Comparison of ENCODE assay signal across 8 cellular contexts in the genomic region with DNA sequence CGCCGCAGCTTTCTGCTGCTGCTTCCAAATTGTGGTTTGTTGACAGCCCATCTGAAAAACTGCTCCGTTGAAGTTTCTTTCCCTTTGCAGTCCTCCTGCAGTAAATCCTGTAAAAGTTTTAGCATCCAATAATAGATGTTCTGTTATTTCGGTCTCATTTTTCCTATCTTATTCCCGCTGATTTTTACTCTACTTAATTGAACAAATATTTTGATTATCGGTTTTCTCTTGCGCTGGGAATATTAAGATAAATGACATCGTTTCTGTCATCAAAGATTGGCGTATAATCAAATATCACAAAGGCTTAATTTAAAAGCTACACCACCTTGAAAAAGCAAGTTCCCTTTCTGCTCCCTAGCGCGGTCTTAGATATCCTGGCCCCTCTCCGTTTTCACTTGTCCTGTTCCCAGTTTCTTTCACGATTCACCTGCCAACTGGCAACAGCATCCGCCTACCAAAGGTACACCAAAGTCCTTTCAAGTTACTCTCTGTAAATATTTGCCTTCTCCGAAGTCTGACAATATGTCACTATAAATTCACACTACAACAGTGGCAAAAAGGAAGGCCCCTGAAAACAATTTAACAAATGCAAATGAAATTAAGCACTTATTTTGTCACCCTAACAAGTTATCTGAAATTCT. TPM values are rescaled to one million over a fixed set of nuclear protein-coding genes. Genes with fewer than 3 reads are reported as not detected.
DNase-seq lines count a peak whose midpoint lies in the region; ATAC-seq and TF ChIP-seq lines count a peak whose summit lies in the region.

No MANE protein-coding gene starts in this region.

- peak overlapping the region; percentile 91 for H3K27ac Mint-ChIP-seq in Calu3 (ENCODE audit: unreplicated experiment)

- WGBS in mammary epithelial cell (ENCODE audit: low coverage, missing lambda C conversion rate) = 6% methylated on average over 15 of the region's 15 CpGs
- 42 to 47% methylated on average over 10 to 11 of the region's 15 CpGs for WGBS in mesodermal cell (ENCODE audit: insufficient coverage in 2 of 2), 2 experiments
- 23 to 29% methylated on average over 15 of the region's 15 CpGs for whole genome bisulfite sequencing in aorta, 2 donors

- peak overlapping the region; percentile 58 for H3K4me3 ChIP-seq in LNCaP clone FGC (ENCODE audit: low read depth, low read length)
- H3K4me3 ChIP-seq in mammary epithelial cell (replicated peaks in 1 of 3; ENCODE audit: insufficient read depth in 1 of 3, low read depth in 2 of 3, low read length in 3 of 3) = peak overlapping the region; percentile 60 to 75 (median 69)
- peak overlapping the region; percentile 82 for H3K4me3 ChIP-seq in mesodermal cell (ENCODE audit: extremely low read depth, insufficient read depth, low read length, poor library complexity, severe bottlenecking)
- H3K4me3 ChIP-seq in aorta (ENCODE audit: low read length in 2 of 2) = peak overlapping the region; percentile 28 to 37

- peaks cover 16% of the 10 kb centered on the region for H3K4me1 ChIP-seq in mammary epithelial cell (ENCODE audit: insufficient read depth, low read length)
- H3K4me1 ChIP-seq in mesodermal cell (ENCODE audit: control insufficient read depth, insufficient read depth, low read length, poor library complexity, severe bottlenecking) = peaks cover 11% of the 10 kb centered on the region
- peaks cover 0 to 4% of the 10 kb centered on the region in 2 donors for H3K4me1 ChIP-seq in aorta (ENCODE audit: control insufficient read depth in 1 of 2, insufficient read depth in 2 of 2, low read length in 2 of 2)

- no peak for ATAC-seq in aorta (ENCODE audit: low FRiP score)

- H3K9me3 Mint-ChIP-seq in Calu3 (ENCODE audit: low read depth, unreplicated experiment) = no peaks in the 10 kb centered on the region

- TF ChIP-seq CTCF in Calu3 (IDR thresholded peaks at IDR 0.05; ENCODE audit: unreplicated experiment) = no peak
- no peak for TF ChIP-seq CTCF in LNCaP clone FGC (IDR thresholded peaks at IDR 0.05; ENCODE audit: control insufficient read depth, extremely low read depth, insufficient read depth)
- TF ChIP-seq CTCF in mammary epithelial cell (conservative IDR thresholded peaks at IDR 0.05 in 1 of 2, IDR thresholded peaks at IDR 0.05 in 1 of 2; ENCODE audit: extremely low read depth in 1 of 2, insufficient read depth in 1 of 2, low read depth in 1 of 2, low read length in 2 of 2) = no peak

- intact Hi-C loops in Calu3 (cut with micrococcal nuclease; ENCODE audit: unreplicated experiment) (no loop called here), mammary epithelial cell (cut with micrococcal nuclease) (loop anchor here (5.0 kb wide), 2 partner anchors 80 to 115 kb away; a partner anchor contains a TSS), aorta (cut with DNase I) (no loop called here)

- H4K20me1 ChIP-seq in mammary epithelial cell (ENCODE audit: insufficient read depth, low read length) = no peaks in the 10 kb centered on the region

- dilution Hi-C loops in mammary epithelial cell (cut with HindIII; ENCODE audit: low sequenced_read_pairs) = no loop called here

- peak overlapping the region; percentile 90 for H3K4me3 Mint-ChIP-seq in Calu3 (ENCODE audit: low read depth, unreplicated experiment)

- peaks cover 39% of the 10 kb centered on the region for H3K79me2 ChIP-seq in mammary epithelial cell (ENCODE audit: insufficient read depth, low read length)

- H3K27me3 ChIP-seq in mammary epithelial cell (ENCODE audit: insufficient read depth, low read length) (no peaks in the 10 kb centered on the region), aorta (ENCODE audit: control insufficient read depth in 1 of 2, insufficient read depth in 2 of 2, low read length in 1 of 2) (no peaks in the 10 kb centered on the region)

- no peaks in the 10 kb centered on the region for H3K36me3 ChIP-seq in mammary epithelial cell (ENCODE audit: insufficient read depth, low read length)
- no peaks in the 10 kb centered on the region for H3K36me3 ChIP-seq in mesodermal cell (ENCODE audit: control insufficient read depth, insufficient read depth, low read length)
- no peaks in the 10 kb centered on the region for H3K36me3 ChIP-seq in aorta (ENCODE audit: control insufficient read depth in 1 of 2, insufficient read depth in 2 of 2, low read length in 1 of 2)

- H3K27me3 Mint-ChIP-seq in Calu3 (ENCODE audit: unreplicated experiment) = no peaks in the 10 kb centered on the region

- CTCF ChIA-PET in Calu3 (lab: Charles Lee) (interaction anchor here (0.6 kb wide), 1 partner anchor 20 kb away, joined by 3 read pairs; no protein-coding TSS in a partner anchor), mammary epithelial cell (lab: Charles Lee; ENCODE audit: low non-redundant PET) (no interaction called here)

- TSS peak; percentile 76 for BruUV-seq in Calu3 (replicated peaks; lab: Mats Ljungman, UMichigan)
- BruUV-seq in mammary epithelial cell (replicated peaks; lab: Mats Ljungman, UMichigan) = TSS peak; percentile 35

- in situ Hi-C loops in mammary epithelial cell (cut with MboI; ENCODE audit: low sequenced_read_pairs in 2 of 2) = no loop called here

- H3K27ac ChIP-seq in mammary epithelial cell (ENCODE audit: insufficient read depth, low read depth, low read length) (peak overlapping the region; percentile 74), mesodermal cell (ENCODE audit: low read depth, low read length, severe bottlenecking) (peak overlapping the region; percentile 76), aorta (ENCODE audit: low read depth in 1 of 2, low read length in 2 of 2) (peak overlapping the region in 1 of 2 donors; percentile 12)

- DNase-seq in Calu3 (no peak), LNCaP clone FGC (ENCODE audit: low read depth) (peak; percentile 91), mammary epithelial cell (peak; percentile 3), aorta (no peak), DMS79 treated with DMSO at 0.1 percent for 48 hours (lab: John Stamatoyannopoulos, UW) (no peak), middle frontal gyrus (ENCODE audit: extremely low spot score, low spot score) (no peak), ureter (ENCODE audit: low spot score) (no peak)

- H3K36me3 Mint-ChIP-seq in Calu3 (ENCODE audit: insufficient read depth, unreplicated experiment) = peaks cover 26% of the 10 kb centered on the region

- H3K4me1 Mint-ChIP-seq in Calu3 (ENCODE audit: low read depth, unreplicated experiment) = peaks cover 34% of the 10 kb centered on the region

- H2AFZ ChIP-seq in mammary epithelial cell (ENCODE audit: low read depth, low read length) = peak overlapping the region; percentile 97

- peak overlapping the region; percentile 87 for H3K4me2 ChIP-seq in mammary epithelial cell (ENCODE audit: insufficient read depth, low read depth, low read length)

- H3K9me3 ChIP-seq in mammary epithelial cell (replicated peaks; ENCODE audit: insufficient read depth, low read length) (no peaks in the 10 kb centered on the region), mesodermal cell (ENCODE audit: control insufficient read depth, low read length) (no peaks in the 10 kb centered on the region), aorta (ENCODE audit: control insufficient read depth, low read length) (no peaks in the 10 kb centered on the region)

- peak overlapping the region; percentile 87 for H3K9ac ChIP-seq in mammary epithelial cell (ENCODE audit: insufficient read depth, low read length)

RNA-seq across cellular contexts. Expression of a gene that starts 1.0 kb away (rescaled TPM):
- total RNA-seq in Calu3 (2022) = 25.9 and 29.3 TPM in 2 replicates
- 10 to 100 TPM; 18.8 to 27.6 TPM for total RNA-seq in mammary epithelial cell
- polyA plus RNA-seq in mammary epithelial cell = 10.7 TPM
- 34.1 TPM for polyA minus RNA-seq in mammary epithelial cell
- 18.8 TPM for polyA plus RNA-seq in mesodermal cell (2013, experiment 1 of 2)
- 18.3 TPM for polyA plus RNA-seq in mesodermal cell (2013, experiment 2 of 2)
- total RNA-seq in aorta = 10 to 100 TPM; 31.8 to 33.8 TPM
- 1 to 10 TPM; 5.1 to 6.1 TPM for polyA plus RNA-seq in aorta
- 26.7 TPM for total RNA-seq in ureter

Comparison
In these comparisons a context has a peak if more than half of its experiments do, and no peak if none do; other contexts are left out.
1. DNase-seq: peak in LNCaP clone FGC (single experiment) and mammary epithelial cell (single experiment); none in Calu3 (single experiment), aorta (0 of 2), DMS79 treated with DMSO at 0.1 percent for 48 hours (single experiment), middle frontal gyrus (single experiment) and ureter (single experiment).
2. Peak in every context shown above with its lines, with median percentiles within 50 percentile points of each other: H3K4me3 ChIP-seq.